Comparison of ENCODE assay signal across 19 cellular contexts in the genomic region with DNA sequence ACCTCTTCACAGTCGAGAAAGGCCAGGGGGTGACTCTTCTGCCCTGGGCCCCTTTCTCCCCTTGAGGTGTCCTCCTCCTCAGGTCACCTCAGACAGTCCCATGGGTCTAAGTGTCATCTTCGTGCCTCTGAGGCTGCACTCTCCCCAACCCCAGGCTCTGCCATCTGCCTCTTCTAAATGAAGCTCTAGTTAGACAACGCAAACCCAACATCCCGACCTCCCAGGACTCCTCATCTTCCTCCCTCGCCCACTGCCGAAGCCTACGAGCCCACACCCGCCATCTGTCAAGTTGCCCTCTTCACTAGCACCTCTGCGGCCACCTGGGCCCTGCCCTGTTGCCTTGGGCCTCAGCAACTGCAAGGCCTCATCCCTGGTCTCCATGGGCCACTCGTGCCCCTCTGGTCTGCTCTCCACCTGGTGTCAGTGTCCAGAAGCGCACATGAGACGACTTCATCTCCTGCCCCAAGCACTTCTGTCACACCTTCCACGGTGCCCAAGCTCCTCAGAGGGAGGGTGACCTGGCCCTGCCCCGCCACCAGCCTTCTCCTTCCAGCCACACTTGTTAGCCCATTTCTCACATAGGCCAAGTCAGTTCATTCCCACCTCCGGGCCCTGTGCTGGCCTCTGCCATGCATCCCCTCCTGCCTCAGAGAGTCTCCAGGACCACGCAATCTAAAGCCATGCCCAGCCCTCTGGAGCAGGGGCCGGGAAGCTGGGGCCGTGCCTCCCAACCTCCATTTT. TPM values are rescaled to one million over a fixed set of nuclear protein-coding genes. Genes with fewer than 3 reads are reported as not detected.
DNase-seq lines count a peak whose midpoint lies in the region; ATAC-seq, FAIRE-seq and TF ChIP-seq lines count a peak whose summit lies in the region.
"Had no signal": no experiment of that assay in that cellular context is flagged by ENCODE, and none has a peak within 500 bp of the region (broad histone marks: within the 10 kb centered on the region; RNA-seq: fewer than 3 reads in every experiment).

No MANE protein-coding gene starts in this region.

- RAD21 ChIA-PET in GM12878 (lab: Charles Lee; ENCODE audit: unreplicated experiment), result no interaction called here

- no peak overlapping the region for H3K4me3 ChIP-seq in GM12878
- no peak overlapping the region for H3K4me3 ChIP-seq in HepG2 (replicated peaks in 1 of 3; ENCODE audit: insufficient read depth in 1 of 3, low read depth in 2 of 3, low read length in 3 of 3)
- no peak overlapping the region for H3K4me3 ChIP-seq in psoas muscle
- H3K4me3 ChIP-seq: thyroid gland had no signal

- H3K27ac Mint-ChIP-seq in activated CD4-positive, alpha-beta memory T cell treated with anti-CD3 and anti-CD28 coated beads, Interleukin-2, amount 10 ng/mL, durations not matched to agents 7 days and 5 days, result peak overlapping the region; percentile 56
- no peak overlapping the region for H3K27ac Mint-ChIP-seq in activated CD4-positive, alpha-beta memory T cell treated with anti-CD3 and anti-CD28 coated beads for 36 hours
- H3K27ac Mint-ChIP-seq: activated naive CD8-positive, alpha-beta T cell had no signal

- TF ChIP-seq POLR2A in GM12878 (IDR thresholded peaks at IDR 0.05; ENCODE audit: low read depth, low read length) (0 out of 2 replicates have a peak, but pooled peaks have one; percentile 25), HepG2 (IDR thresholded peaks at IDR 0.05; ENCODE audit: insufficient read depth in 1 of 2, low read depth in 2 of 2, low read length in 2 of 2) (0 out of 4 replicates have a peak, but pooled peaks of 1 of the 2 experiments have one; percentile 14)

- H3K4me3 Mint-ChIP-seq in activated CD4-positive, alpha-beta memory T cell treated with anti-CD3 and anti-CD28 coated beads, Interleukin-2, amount 10 ng/mL, durations not matched to agents 7 days and 5 days, result no peak overlapping the region
- H3K4me3 Mint-ChIP-seq in activated CD4-positive, alpha-beta memory T cell treated with anti-CD3 and anti-CD28 coated beads for 36 hours, result no peak overlapping the region
- H3K4me3 Mint-ChIP-seq: activated naive CD8-positive, alpha-beta T cell; naive B cell had no signal

- 97% methylated on average over 17 of the region's 18 CpGs for WGBS in GM12878 (ENCODE audit: insufficient coverage, insufficient replicate concordance, low lambda C conversion rate, missing lambda C conversion rate)
- 99% methylated on average over 18 of the region's 18 CpGs for WGBS in HepG2 (ENCODE audit: low lambda C conversion rate)
- WGBS in psoas muscle, 3 donors, result 91 to 94% (median 92%) methylated on average over 18 of the region's 18 CpGs

- POLR2A ChIA-PET in activated CD4-positive, alpha-beta memory T cell treated with anti-CD3 and anti-CD28 coated beads, Interleukin-2, amount 10 ng/mL, durations not matched to agents 7 days and 5 days (lab: Charles Lee), result no interaction called here
- POLR2A ChIA-PET in activated CD4-positive, alpha-beta memory T cell treated with anti-CD3 and anti-CD28 coated beads for 36 hours (lab: Charles Lee), result no interaction called here
- POLR2A ChIA-PET in GM12878 (lab: Charles Lee), result no interaction called here
- POLR2A ChIA-PET in HepG2 (lab: Yijun Ruan, JAX), result no interaction called here

- no peaks in the 10 kb centered on the region for H3K9me3 Mint-ChIP-seq in activated CD4-positive, alpha-beta memory T cell treated with anti-CD3 and anti-CD28 coated beads, Interleukin-2, amount 10 ng/mL, durations not matched to agents 7 days and 5 days
- no peaks in the 10 kb centered on the region for H3K9me3 Mint-ChIP-seq in activated CD4-positive, alpha-beta memory T cell treated with anti-CD3 and anti-CD28 coated beads for 36 hours
- H3K9me3 Mint-ChIP-seq: naive B cell had no signal

- H3K4me2 ChIP-seq in GM12878 (ENCODE audit: control insufficient read depth, insufficient read depth) (no peak overlapping the region), HepG2 (ENCODE audit: low read depth, low read length) (no peak overlapping the region)

- H3K36me3 Mint-ChIP-seq in activated CD4-positive, alpha-beta memory T cell treated with anti-CD3 and anti-CD28 coated beads, Interleukin-2, amount 10 ng/mL, durations not matched to agents 7 days and 5 days (ENCODE audit: low read depth), result peaks cover 37% of the 10 kb centered on the region
- H3K36me3 Mint-ChIP-seq in activated CD4-positive, alpha-beta memory T cell treated with anti-CD3 and anti-CD28 coated beads for 36 hours, result peaks cover 8% of the 10 kb centered on the region

- SMC1A ChIA-PET in GM12878 (lab: Charles Lee; ENCODE audit: uncharacterized antibody, unreplicated experiment), result no interaction called here

- TF ChIP-seq RAD21 in GM12878 (IDR thresholded peaks at IDR 0.05; ENCODE audit: insufficient read depth, low read depth, low read length), result no peak
- TF ChIP-seq RAD21 in HepG2 (CRISPR knock-in tag; IDR thresholded peaks at IDR 0.05), result no peak; the same call in 1 of the 2 replicates

- H3K27me3 ChIP-seq in GM12878 (replicated peaks in 1 of 2; ENCODE audit: control insufficient read depth in 2 of 2, insufficient read depth in 2 of 2, low read length in 1 of 2) (no peaks in the 10 kb centered on the region), HepG2 (ENCODE audit: control insufficient read depth in 1 of 2, insufficient read depth in 2 of 2, low read length in 2 of 2) (no peaks in the 10 kb centered on the region), psoas muscle (ENCODE audit: insufficient read depth in 3 of 3, low read length in 2 of 3) (no peaks in the 10 kb centered on the region)
- H3K27me3 ChIP-seq: thyroid gland had no signal

- no peaks in the 10 kb centered on the region for H3K9me3 ChIP-seq in GM12878 (replicated peaks; ENCODE audit: control insufficient read depth, insufficient read depth, low read length)
- H3K9me3 ChIP-seq in HepG2 (ENCODE audit: low read length), result no peaks in the 10 kb centered on the region
- no peaks in the 10 kb centered on the region for H3K9me3 ChIP-seq in psoas muscle
- H3K9me3 ChIP-seq: thyroid gland had no signal

- TF ChIP-seq CTCF in GM12878 (IDR thresholded peaks at IDR 0.05 in 2 of 3, conservative IDR thresholded peaks at IDR 0.05 in 1 of 3; ENCODE audit: control insufficient read depth in 2 of 3, extremely low read depth in 1 of 3, insufficient read depth in 1 of 3, low read depth in 3 of 3, low read length in 3 of 3) (no peak), HepG2 (CRISPR knock-in tag; IDR thresholded peaks at IDR 0.05) (peak; percentile 34; the same call in 1 of the 2 replicates), psoas muscle (IDR thresholded peaks at IDR 0.05) (no peak)

- in situ Hi-C loops in GM12878 (cut with MboI), result no loop called here
- in situ Hi-C loops in HepG2 (cut with HindIII; ENCODE audit: extremely low pct_ligation_motif_present, low pct_unique_long_range_greater_than_20kb), result no loop called here

- CTCF ChIA-PET in activated CD4-positive, alpha-beta memory T cell treated with anti-CD3 and anti-CD28 coated beads, Interleukin-2, amount 10 ng/mL, durations not matched to agents 7 days and 5 days (lab: Charles Lee), result interaction anchor here (0.7 kb wide), 1 partner anchor 92 kb away, joined by 4 read pairs; no protein-coding TSS in a partner anchor
- CTCF ChIA-PET in activated CD4-positive, alpha-beta memory T cell treated with anti-CD3 and anti-CD28 coated beads for 36 hours (lab: Charles Lee), result interaction anchor here (0.7 to 0.8 kb wide), 2 partner anchors 61 to 194 kb away, joined by 3 to 4 read pairs; no protein-coding TSS in a partner anchor
- CTCF ChIA-PET in GM12878 (lab: Yijun Ruan, JAX) (no interaction called here), HepG2 (lab: Yijun Ruan, JAX; ENCODE audit: low intra/inter-chr PET ratio, low total read pairs) (interaction anchor here (0.7 kb wide), 1 partner anchor 90 kb away, joined by 3 read pairs; no protein-coding TSS in a partner anchor)

- H3K9ac ChIP-seq in GM12878 (ENCODE audit: control insufficient read depth, insufficient read depth, low read length) (no peak overlapping the region), HepG2 (ENCODE audit: insufficient read depth, low read depth, low read length) (no peak overlapping the region)

- no peaks in the 10 kb centered on the region for H3K4me1 Mint-ChIP-seq in activated CD4-positive, alpha-beta memory T cell treated with anti-CD3 and anti-CD28 coated beads, Interleukin-2, amount 10 ng/mL, durations not matched to agents 7 days and 5 days
- H3K4me1 Mint-ChIP-seq in activated CD4-positive, alpha-beta memory T cell treated with anti-CD3 and anti-CD28 coated beads for 36 hours (ENCODE audit: low read depth), result no peaks in the 10 kb centered on the region

- BruUV-seq in GM12878 (replicated peaks; lab: Mats Ljungman, UMichigan) (no TSS peak), HepG2 (replicated peaks; lab: Mats Ljungman, UMichigan) (no TSS peak)

- FAIRE-seq in GM12878 (lab: Jason Lieb, UNC) (no peak), HepG2 (lab: Jason Lieb, UNC) (no peak)
- FAIRE-seq: keratinocyte, RCC 7860 had no signal

- H3K79me2 ChIP-seq in GM12878 (ENCODE audit: control insufficient read depth, insufficient read depth, low read length) (no peaks in the 10 kb centered on the region), HepG2 (ENCODE audit: insufficient read depth, low read length) (peaks cover 2% of the 10 kb centered on the region)

- H3K27me3 Mint-ChIP-seq in activated CD4-positive, alpha-beta memory T cell treated with anti-CD3 and anti-CD28 coated beads, Interleukin-2, amount 10 ng/mL, durations not matched to agents 7 days and 5 days, result no peaks in the 10 kb centered on the region
- no peaks in the 10 kb centered on the region for H3K27me3 Mint-ChIP-seq in activated CD4-positive, alpha-beta memory T cell treated with anti-CD3 and anti-CD28 coated beads for 36 hours
- H3K27me3 Mint-ChIP-seq: activated naive CD8-positive, alpha-beta T cell; naive B cell had no signal

- no peak overlapping the region for H2AFZ ChIP-seq in GM12878 (ENCODE audit: control insufficient read depth, low read depth, low read length)
- H2AFZ ChIP-seq in HepG2 (ENCODE audit: low read length), result no peak overlapping the region

- H4K20me1 ChIP-seq in GM12878 (ENCODE audit: control insufficient read depth, insufficient read depth) (no peaks in the 10 kb centered on the region), HepG2 (ENCODE audit: insufficient read depth, low read length) (peaks cover 19% of the 10 kb centered on the region; the same call in 1 of the 2 replicates)

- no peak for TF ChIP-seq EP300 in GM12878 (IDR thresholded peaks at IDR 0.05; ENCODE audit: borderline replicate concordance in 1 of 2, control insufficient read depth in 1 of 2, low read depth in 2 of 2, low read length in 2 of 2)
- TF ChIP-seq EP300 in HepG2 (IDR thresholded peaks at IDR 0.05; ENCODE audit: low read depth in 2 of 2, low read length in 2 of 2), result no peak
- no peak for TF ChIP-seq EP300 in HepG2 (CRISPR knock-in tag; IDR thresholded peaks at IDR 0.05; ENCODE audit: borderline replicate concordance)

- intact Hi-C loops in activated CD4-positive, alpha-beta memory T cell treated with anti-CD3 and anti-CD28 coated beads for 36 hours (cut with micrococcal nuclease), result no loop called here
- intact Hi-C loops in GM12878 (cut with micrococcal nuclease; ENCODE audit: unreplicated experiment), result no loop called here
- intact Hi-C loops in HepG2 (cut with micrococcal nuclease; ENCODE audit: unreplicated experiment), result no loop called here
- intact Hi-C loops in psoas muscle (cut with DNase I), result no loop called here
- intact Hi-C loops in head of caudate nucleus (cut with DNase I), result no loop called here

- H3K36me3 ChIP-seq in GM12878 (ENCODE audit: control insufficient read depth in 2 of 2, insufficient read depth in 2 of 2, low read length in 1 of 2) (peaks cover 14 to 18% of the 10 kb centered on the region in 2 experiments), HepG2 (replicated peaks in 1 of 2; ENCODE audit: control insufficient read depth in 1 of 2, insufficient read depth in 2 of 2, low read length in 2 of 2) (peaks cover 96 to 98% of the 10 kb centered on the region in 2 experiments), psoas muscle (ENCODE audit: insufficient read depth in 1 of 2, low read depth in 1 of 2) (peaks cover 0 to 80% of the 10 kb centered on the region in 2 donors)

- no peak for DNase-seq in activated CD4-positive, alpha-beta memory T cell treated with anti-CD3 and anti-CD28 coated beads, Interleukin-2, amount 10 ng/mL, durations not matched to agents 7 days and 5 days
- no peak for DNase-seq in activated CD4-positive, alpha-beta memory T cell treated with anti-CD3 and anti-CD28 coated beads for 36 hours
- DNase-seq in GM12878 (ENCODE audit: low read depth, low spot score), result no peak
- no peak for DNase-seq in HepG2 (ENCODE audit: low spot score)
- DNase-seq in psoas muscle, result peak; percentile 18 to 35
- no peak for DNase-seq in RKO (ENCODE audit: low spot score)
- DNase-seq in head of caudate nucleus, result no peak
- DNase-seq: activated CD4-positive, alpha-beta T cell treated with anti-CD3 and anti-CD28 coated beads for 1 hour; Calu3; naive B cell; NCI-H187 treated with DMSO at 0.1 percent for 48 hours; NCI-H526 treated with DMSO at 0.1 percent for 48 hours; stimulated activated CD4-positive, alpha-beta T cell treated with anti-CD3 and anti-CD28 coated beads, Interleukin-4, amount 100 ng/mL, for 1 hour; thyroid gland had no signal

- H3K4me1 ChIP-seq in GM12878 (ENCODE audit: control insufficient read depth, insufficient read depth, low read length) (no peaks in the 10 kb centered on the region), HepG2 (ENCODE audit: insufficient read depth, low read length) (peaks cover 11% of the 10 kb centered on the region), psoas muscle (no peaks in the 10 kb centered on the region)
- H3K4me1 ChIP-seq: thyroid gland had no signal

- ATAC-seq in GM12878 (no peak), HepG2 (peak; percentile 11), psoas muscle (no peak), HG03378 (IDR thresholded peaks at IDR 0.05; ENCODE audit: unreplicated experiment) (no peak)
- ATAC-seq: sciatic nerve had no signal

- H3K27ac ChIP-seq in GM12878 (ENCODE audit: control insufficient read depth, insufficient read depth), result no peak overlapping the region
- H3K27ac ChIP-seq in HepG2 (ENCODE audit: extremely low read length, insufficient read depth, low read length), result no peak overlapping the region
- no peak overlapping the region for H3K27ac ChIP-seq in psoas muscle
- H3K27ac ChIP-seq: thyroid gland had no signal

RNA-seq across cellular contexts. Expression of gene RRBP1, which starts 53.8 kb away (rescaled TPM):
- 10 to 100 TPM; 82.3 to 85.7 TPM for total RNA-seq in activated CD4-positive, alpha-beta memory T cell treated with anti-CD3 and anti-CD28 coated beads, Interleukin-2, amount 10 ng/mL, durations not matched to agents 7 days and 5 days
- total RNA-seq in activated CD4-positive, alpha-beta memory T cell treated with anti-CD3 and anti-CD28 coated beads for 36 hours, result 10 to 100 TPM; 29.6 to 32.0 TPM
- total RNA-seq in GM12878 (2013; cell fraction: nucleolus; rRNA removed), result 51.6 and 53.5 TPM in 2 replicates
- total RNA-seq in GM12878 (2014; rRNA removed), result 24.4 and 25.4 TPM in 2 replicates
- total RNA-seq in GM12878 (2014; rRNA removed; fragmentation: Illumina TruSeq; extraction: Trizol), result 22.8 and 26.4 TPM in 2 replicates
- total RNA-seq in GM12878 (2021), result 50.0 and 57.4 TPM in 2 replicates
- 19.5 TPM for polyA plus RNA-seq in GM12878 (2011; ENCODE audit: low read depth)
- polyA plus RNA-seq in GM12878 (2011; rRNA removed), result 8.9 and 12.9 TPM in 2 replicates
- polyA plus RNA-seq in GM12878 (2011; cell fraction: cytosol; rRNA removed), result 12.1 and 13.5 TPM in 2 replicates
- polyA plus RNA-seq in GM12878 (2011; cell fraction: nucleus; rRNA removed), result 23.3 and 33.9 TPM in 2 replicates
- polyA plus RNA-seq in GM12878 (2012), result 34.7 and 39.7 TPM in 2 replicates
- 20.4 and 28.3 TPM in 2 replicates for polyA plus RNA-seq in GM12878 (2014; fragmentation: Illumina TruSeq; extraction: Trizol)
- 1 to 10 TPM; 1.2 to 2.4 TPM for polyA plus RNA-seq in GM12878 (2014; fragmentation: Nextera tagmentation; extraction: Ambion mirVana)
- polyA plus RNA-seq in GM12878 (2014; rRNA removed), result 24.6 and 24.8 TPM in 2 replicates
- 10 to 100 TPM; 20.0 to 24.5 TPM for polyA plus RNA-seq in GM12878 (2016; fragmentation: Nextera tagmentation; extraction: Ambion mirVana)
- 8.6 and 18.9 TPM in 2 replicates for polyA minus RNA-seq in GM12878 (2011; rRNA and poly(A)+ RNA removed)
- 12.0 and 13.6 TPM in 2 replicates for polyA minus RNA-seq in GM12878 (2011; cell fraction: cytosol; rRNA and poly(A)+ RNA removed)
- polyA minus RNA-seq in GM12878 (2011; cell fraction: nucleus; rRNA and poly(A)+ RNA removed), result 11.1 and 22.3 TPM in 2 replicates
- total RNA-seq in HepG2 (2016; rRNA removed; fragmentation: Illumina TruSeq; extraction: Trizol), result 97.1 and 222 TPM in 2 replicates
- total RNA-seq in HepG2 (2016; cell fraction: cytosol; rRNA removed; fragmentation: Illumina TruSeq; extraction: Trizol; ENCODE audit: low read depth), result 35.1 and 38.1 TPM in 2 replicates
- total RNA-seq in HepG2 (2016; cell fraction: insoluble cytoplasmic fraction; rRNA removed; fragmentation: Illumina TruSeq; extraction: Trizol), result 75.4 and 223 TPM in 2 replicates
- total RNA-seq in HepG2 (2016; cell fraction: membrane; rRNA removed; fragmentation: Illumina TruSeq; extraction: Trizol), result 33.7 and 37.4 TPM in 2 replicates
- 254 and 316 TPM in 2 replicates for total RNA-seq in HepG2 (2016; cell fraction: nucleus; rRNA removed; fragmentation: Illumina TruSeq; extraction: Trizol)
- polyA plus RNA-seq in HepG2 (2011; rRNA removed), result 150 and 195 TPM in 2 replicates
- 97.1 and 99.8 TPM in 2 replicates for polyA plus RNA-seq in HepG2 (2011; cell fraction: cytosol; rRNA removed)
- 402 and 429 TPM in 2 replicates for polyA plus RNA-seq in HepG2 (2011; cell fraction: nucleus; rRNA removed)
- polyA plus RNA-seq in HepG2 (2012), result 190 and 218 TPM in 2 replicates
- 14.1 and 14.3 TPM in 2 replicates for polyA plus RNA-seq in HepG2 (2016; cell fraction: cytosol; fragmentation: Illumina TruSeq; extraction: Trizol; ENCODE audit: low read depth)
- polyA plus RNA-seq in HepG2 (2016; cell fraction: insoluble cytoplasmic fraction; fragmentation: Illumina TruSeq; extraction: Trizol; ENCODE audit: low read depth), result 67.5 and 88.2 TPM in 2 replicates
- 15.3 and 18.4 TPM in 2 replicates for polyA plus RNA-seq in HepG2 (2016; cell fraction: membrane; fragmentation: Illumina TruSeq; extraction: Trizol; ENCODE audit: low read depth)
- 548 and 573 TPM in 2 replicates for polyA plus RNA-seq in HepG2 (2016; cell fraction: nucleus; fragmentation: Illumina TruSeq; extraction: Trizol; ENCODE audit: insufficient read depth, low read depth)
- 18.3 and 157 TPM in 2 replicates for polyA minus RNA-seq in HepG2 (2011; rRNA and poly(A)+ RNA removed; ENCODE audit: low replicate concordance)
- polyA minus RNA-seq in HepG2 (2011; cell fraction: cytosol; rRNA and poly(A)+ RNA removed), result 155 and 192 TPM in 2 replicates
- 198 and 205 TPM in 2 replicates for polyA minus RNA-seq in HepG2 (2011; cell fraction: nucleus; rRNA and poly(A)+ RNA removed)
- 10 to 100 TPM; 21.1 to 40.8 (median 22.6) TPM for total RNA-seq in psoas muscle
- 10 to 100 TPM; 14.2 to 30.3 (median 19.1) TPM for polyA plus RNA-seq in psoas muscle

RNA-seq across cellular contexts. Expression of gene DSTN, which starts 58.4 kb away (rescaled TPM):
- 100 to 1,000 TPM; 104 to 109 TPM for total RNA-seq in activated CD4-positive, alpha-beta memory T cell treated with anti-CD3 and anti-CD28 coated beads, Interleukin-2, amount 10 ng/mL, durations not matched to agents 7 days and 5 days
- 10 to 100 TPM; 91.2 to 94.3 TPM for total RNA-seq in activated CD4-positive, alpha-beta memory T cell treated with anti-CD3 and anti-CD28 coated beads for 36 hours
- total RNA-seq in GM12878 (2013; cell fraction: nucleolus; rRNA removed), result 5.4 and 6.0 TPM in 2 replicates
- total RNA-seq in GM12878 (2014; rRNA removed) (33.7 and 34.3 TPM in 2 replicates), GM12878 (2014; rRNA removed; fragmentation: Illumina TruSeq; extraction: Trizol) (39.0 and 39.4 TPM in 2 replicates), GM12878 (2021) (40.2 and 42.1 TPM in 2 replicates), HepG2 (2016; rRNA removed; fragmentation: Illumina TruSeq; extraction: Trizol) (106 and 164 TPM in 2 replicates), psoas muscle (10 to 100 TPM; 45.6 to 82.3 (median 66.2) TPM)
- 28.9 TPM for polyA plus RNA-seq in GM12878 (2011; ENCODE audit: low read depth)
- polyA plus RNA-seq in GM12878 (2011; rRNA removed) (26.7 and 32.1 TPM in 2 replicates), GM12878 (2014; fragmentation: Illumina TruSeq; extraction: Trizol) (62.7 and 65.1 TPM in 2 replicates), GM12878 (2014; fragmentation: Nextera tagmentation; extraction: Ambion mirVana) (10 to 100 TPM; 34.8 to 46.6 TPM), GM12878 (2014; rRNA removed) (33.1 and 36.0 TPM in 2 replicates), GM12878 (2016; fragmentation: Nextera tagmentation; extraction: Ambion mirVana) (100 to 1,000 TPM; 128 to 137 TPM), HepG2 (2011; rRNA removed) (21.8 and 27.6 TPM in 2 replicates), psoas muscle (100 to 1,000 TPM in 2 of 3 donors, 10 to 100 TPM in 1; 88.1 to 202 (median 115) TPM)
- 10.6 and 10.8 TPM in 2 replicates for polyA plus RNA-seq in GM12878 (2011; cell fraction: cytosol; rRNA removed)
- 12.5 and 15.6 TPM in 2 replicates for polyA plus RNA-seq in GM12878 (2011; cell fraction: nucleus; rRNA removed)
- 54.0 and 59.1 TPM in 2 replicates for polyA plus RNA-seq in GM12878 (2012)
- 2.4 and 6.1 TPM in 2 replicates for polyA minus RNA-seq in GM12878 (2011; rRNA and poly(A)+ RNA removed)
- 5.3 and 7.2 TPM in 2 replicates for polyA minus RNA-seq in GM12878 (2011; cell fraction: cytosol; rRNA and poly(A)+ RNA removed)
- 1.2 and 2.2 TPM in 2 replicates for polyA minus RNA-seq in GM12878 (2011; cell fraction: nucleus; rRNA and poly(A)+ RNA removed)
- total RNA-seq in HepG2 (2016; cell fraction: cytosol; rRNA removed; fragmentation: Illumina TruSeq; extraction: Trizol; ENCODE audit: low read depth), result 28.2 and 36.3 TPM in 2 replicates
- 120 and 172 TPM in 2 replicates for total RNA-seq in HepG2 (2016; cell fraction: insoluble cytoplasmic fraction; rRNA removed; fragmentation: Illumina TruSeq; extraction: Trizol)
- 94.4 and 96.0 TPM in 2 replicates for total RNA-seq in HepG2 (2016; cell fraction: membrane; rRNA removed; fragmentation: Illumina TruSeq; extraction: Trizol)
- total RNA-seq in HepG2 (2016; cell fraction: nucleus; rRNA removed; fragmentation: Illumina TruSeq; extraction: Trizol), result 46.1 and 50.0 TPM in 2 replicates
- polyA plus RNA-seq in HepG2 (2011; cell fraction: cytosol; rRNA removed), result 11.0 and 20.0 TPM in 2 replicates
- 8.1 and 11.6 TPM in 2 replicates for polyA plus RNA-seq in HepG2 (2011; cell fraction: nucleus; rRNA removed)
- 74.6 and 95.1 TPM in 2 replicates for polyA plus RNA-seq in HepG2 (2012)
- 77.0 and 95.4 TPM in 2 replicates for polyA plus RNA-seq in HepG2 (2016; cell fraction: cytosol; fragmentation: Illumina TruSeq; extraction: Trizol; ENCODE audit: low read depth)
- 263 and 281 TPM in 2 replicates for polyA plus RNA-seq in HepG2 (2016; cell fraction: insoluble cytoplasmic fraction; fragmentation: Illumina TruSeq; extraction: Trizol; ENCODE audit: low read depth)
- 120 and 139 TPM in 2 replicates for polyA plus RNA-seq in HepG2 (2016; cell fraction: membrane; fragmentation: Illumina TruSeq; extraction: Trizol; ENCODE audit: low read depth)
- polyA plus RNA-seq in HepG2 (2016; cell fraction: nucleus; fragmentation: Illumina TruSeq; extraction: Trizol; ENCODE audit: insufficient read depth, low read depth), result 108 and 109 TPM in 2 replicates
- 1.3 and 4.9 TPM in 2 replicates for polyA minus RNA-seq in HepG2 (2011; rRNA and poly(A)+ RNA removed; ENCODE audit: low replicate concordance)
- 15.3 and 15.9 TPM in 2 replicates for polyA minus RNA-seq in HepG2 (2011; cell fraction: cytosol; rRNA and poly(A)+ RNA removed)
- polyA minus RNA-seq in HepG2 (2011; cell fraction: nucleus; rRNA and poly(A)+ RNA removed), result 5.8 and 7.6 TPM in 2 replicates

Comparison
In these comparisons a context has a peak if more than half of its experiments do, and no peak if none do; other contexts are left out.
1. DNase-seq: peak in psoas muscle (2 of 2); none in activated CD4-positive, alpha-beta memory T cell treated with anti-CD3 and anti-CD28 coated beads, Interleukin-2, amount 10 ng/mL, durations not matched to agents 7 days and 5 days (single experiment), activated CD4-positive, alpha-beta memory T cell treated with anti-CD3 and anti-CD28 coated beads for 36 hours (single experiment), GM12878 (single experiment), HepG2 (single experiment), RKO (single experiment) and head of caudate nucleus (0 of 42).